Comparison of ENCODE assay signal across 2 cellular contexts in the genomic region with DNA sequence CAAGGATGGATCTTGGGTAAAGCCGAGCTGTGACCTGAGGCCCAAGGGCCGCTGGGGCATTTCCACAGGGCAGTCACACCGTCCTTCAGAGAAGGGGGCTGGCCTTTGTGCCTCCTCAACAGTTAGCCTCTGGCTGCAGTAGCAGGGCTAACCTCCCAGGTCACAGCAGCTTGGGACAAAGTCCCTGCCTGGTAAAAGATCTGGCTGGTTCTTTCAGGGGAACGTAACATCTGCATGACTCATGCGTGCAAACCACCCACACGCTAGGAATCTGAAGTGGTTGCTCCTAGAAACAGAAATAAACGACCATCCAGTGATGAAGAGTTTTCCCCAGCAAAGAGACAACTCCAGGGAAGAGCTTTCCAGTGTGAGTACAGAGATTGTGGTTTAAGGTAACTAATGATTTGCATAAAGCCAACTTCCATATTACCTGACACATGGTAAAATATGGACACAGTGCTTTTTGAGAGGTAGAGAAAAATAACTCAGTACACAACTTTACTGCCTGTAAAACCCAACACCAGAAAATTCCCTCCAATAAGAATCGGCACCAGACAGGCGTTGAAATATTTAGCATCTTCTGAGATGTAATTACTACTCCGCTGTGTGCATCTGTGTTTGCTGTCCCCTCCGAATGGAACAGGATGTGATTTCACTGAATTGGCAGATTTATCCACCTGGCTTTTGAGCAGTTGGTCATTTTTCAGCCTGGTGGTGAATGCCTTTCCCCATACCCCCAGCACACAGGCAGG.
TF ChIP-seq lines count a peak whose summit lies in the region.

No MANE protein-coding gene starts in this region.

TF ChIP-seq in K562, 482 proteins besides CTCF, POLR2A, EP300 and RAD21 (continued from another document and continues in another):
- TF ChIP-seq, protein P1, sequence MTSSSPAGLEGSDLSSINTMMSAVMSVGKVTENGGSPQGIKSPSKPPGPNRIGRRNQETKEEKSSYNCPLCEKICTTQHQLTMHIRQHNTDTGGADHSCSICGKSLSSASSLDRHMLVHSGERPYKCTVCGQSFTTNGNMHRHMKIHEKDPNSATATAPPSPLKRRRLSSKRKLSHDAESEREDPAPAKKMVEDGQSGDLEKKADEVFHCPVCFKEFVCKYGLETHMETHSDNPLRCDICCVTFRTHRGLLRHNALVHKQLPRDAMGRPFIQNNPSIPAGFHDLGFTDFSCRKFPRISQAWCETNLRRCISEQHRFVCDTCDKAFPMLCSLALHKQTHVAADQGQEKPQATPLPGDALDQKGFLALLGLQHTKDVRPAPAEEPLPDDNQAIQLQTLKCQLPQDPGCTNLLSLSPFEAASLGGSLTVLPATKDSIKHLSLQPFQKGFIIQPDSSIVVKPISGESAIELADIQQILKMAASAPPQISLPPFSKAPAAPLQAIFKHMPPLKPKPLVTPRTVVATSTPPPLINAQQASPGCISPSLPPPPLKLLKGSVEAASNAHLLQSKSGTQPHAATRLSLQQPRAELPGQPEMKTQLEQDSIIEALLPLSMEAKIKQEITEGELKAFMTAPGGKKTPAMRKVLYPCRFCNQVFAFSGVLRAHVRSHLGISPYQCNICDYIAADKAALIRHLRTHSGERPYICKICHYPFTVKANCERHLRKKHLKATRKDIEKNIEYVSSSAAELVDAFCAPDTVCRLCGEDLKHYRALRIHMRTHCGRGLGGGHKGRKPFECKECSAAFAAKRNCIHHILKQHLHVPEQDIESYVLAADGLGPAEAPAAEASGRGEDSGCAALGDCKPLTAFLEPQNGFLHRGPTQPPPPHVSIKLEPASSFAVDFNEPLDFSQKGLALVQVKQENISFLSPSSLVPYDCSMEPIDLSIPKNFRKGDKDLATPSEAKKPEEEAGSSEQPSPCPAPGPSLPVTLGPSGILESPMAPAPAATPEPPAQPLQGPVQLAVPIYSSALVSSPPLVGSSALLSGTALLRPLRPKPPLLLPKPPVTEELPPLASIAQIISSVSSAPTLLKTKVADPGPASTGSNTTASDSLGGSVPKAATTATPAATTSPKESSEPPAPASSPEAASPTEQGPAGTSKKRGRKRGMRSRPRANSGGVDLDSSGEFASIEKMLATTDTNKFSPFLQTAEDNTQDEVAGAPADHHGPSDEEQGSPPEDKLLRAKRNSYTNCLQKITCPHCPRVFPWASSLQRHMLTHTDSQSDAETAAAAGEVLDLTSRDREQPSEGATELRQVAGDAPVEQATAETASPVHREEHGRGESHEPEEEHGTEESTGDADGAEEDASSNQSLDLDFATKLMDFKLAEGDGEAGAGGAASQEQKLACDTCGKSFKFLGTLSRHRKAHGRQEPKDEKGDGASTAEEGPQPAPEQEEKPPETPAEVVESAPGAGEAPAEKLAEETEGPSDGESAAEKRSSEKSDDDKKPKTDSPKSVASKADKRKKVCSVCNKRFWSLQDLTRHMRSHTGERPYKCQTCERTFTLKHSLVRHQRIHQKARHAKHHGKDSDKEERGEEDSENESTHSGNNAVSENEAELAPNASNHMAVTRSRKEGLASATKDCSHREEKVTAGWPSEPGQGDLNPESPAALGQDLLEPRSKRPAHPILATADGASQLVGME (CRISPR knock-in tag; IDR thresholded peaks at IDR 0.05) = no peak
- TF ChIP-seq NFIC (IDR thresholded peaks at IDR 0.05) = no peak
- TF ChIP-seq ZC3H4 (CRISPR knock-in tag; IDR thresholded peaks at IDR 0.05; ENCODE audit: borderline replicate concordance) = no peak
- no peak for TF ChIP-seq HNRNPLL (IDR thresholded peaks at IDR 0.05; ENCODE audit: low read depth, low read length, poor library complexity, severe bottlenecking)
- TF ChIP-seq, protein P2, sequence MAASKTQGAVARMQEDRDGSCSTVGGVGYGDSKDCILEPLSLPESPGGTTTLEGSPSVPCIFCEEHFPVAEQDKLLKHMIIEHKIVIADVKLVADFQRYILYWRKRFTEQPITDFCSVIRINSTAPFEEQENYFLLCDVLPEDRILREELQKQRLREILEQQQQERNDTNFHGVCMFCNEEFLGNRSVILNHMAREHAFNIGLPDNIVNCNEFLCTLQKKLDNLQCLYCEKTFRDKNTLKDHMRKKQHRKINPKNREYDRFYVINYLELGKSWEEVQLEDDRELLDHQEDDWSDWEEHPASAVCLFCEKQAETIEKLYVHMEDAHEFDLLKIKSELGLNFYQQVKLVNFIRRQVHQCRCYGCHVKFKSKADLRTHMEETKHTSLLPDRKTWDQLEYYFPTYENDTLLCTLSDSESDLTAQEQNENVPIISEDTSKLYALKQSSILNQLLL (CRISPR knock-in tag; IDR thresholded peaks at IDR 0.05; ENCODE audit: borderline replicate concordance) = no peak
- TF ChIP-seq ZNF224 (CRISPR knock-in tag; IDR thresholded peaks at IDR 0.05) = no peak
- no peak for TF ChIP-seq ZNF717 (CRISPR knock-in tag; IDR thresholded peaks at IDR 0.05)
- TF ChIP-seq HDAC3 (IDR thresholded peaks at IDR 0.05; ENCODE audit: borderline replicate concordance, partially characterized antibody) = no peak
- no peak for TF ChIP-seq SMAD1 (IDR thresholded peaks at IDR 0.05; ENCODE audit: low read depth, low read length, partially characterized antibody)
- TF ChIP-seq SNIP1 (IDR thresholded peaks at IDR 0.05; ENCODE audit: low read depth) = no peak
- no peak for TF ChIP-seq SRSF7 (optimal IDR thresholded peaks at IDR 0.05; ENCODE audit: low read depth, low read length)
- TF ChIP-seq, protein P3, sequence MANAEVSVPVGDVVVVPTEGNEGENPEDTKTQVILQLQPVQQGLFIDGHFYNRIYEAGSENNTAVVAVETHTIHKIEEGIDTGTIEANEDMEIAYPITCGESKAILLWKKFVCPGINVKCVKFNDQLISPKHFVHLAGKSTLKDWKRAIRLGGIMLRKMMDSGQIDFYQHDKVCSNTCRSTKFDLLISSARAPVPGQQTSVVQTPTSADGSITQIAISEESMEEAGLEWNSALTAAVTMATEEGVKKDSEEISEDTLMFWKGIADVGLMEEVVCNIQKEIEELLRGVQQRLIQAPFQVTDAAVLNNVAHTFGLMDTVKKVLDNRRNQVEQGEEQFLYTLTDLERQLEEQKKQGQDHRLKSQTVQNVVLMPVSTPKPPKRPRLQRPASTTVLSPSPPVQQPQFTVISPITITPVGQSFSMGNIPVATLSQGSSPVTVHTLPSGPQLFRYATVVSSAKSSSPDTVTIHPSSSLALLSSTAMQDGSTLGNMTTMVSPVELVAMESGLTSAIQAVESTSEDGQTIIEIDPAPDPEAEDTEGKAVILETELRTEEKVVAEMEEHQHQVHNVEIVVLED (CRISPR knock-in tag; IDR thresholded peaks at IDR 0.05) = no peak
- TF ChIP-seq, protein P4, sequence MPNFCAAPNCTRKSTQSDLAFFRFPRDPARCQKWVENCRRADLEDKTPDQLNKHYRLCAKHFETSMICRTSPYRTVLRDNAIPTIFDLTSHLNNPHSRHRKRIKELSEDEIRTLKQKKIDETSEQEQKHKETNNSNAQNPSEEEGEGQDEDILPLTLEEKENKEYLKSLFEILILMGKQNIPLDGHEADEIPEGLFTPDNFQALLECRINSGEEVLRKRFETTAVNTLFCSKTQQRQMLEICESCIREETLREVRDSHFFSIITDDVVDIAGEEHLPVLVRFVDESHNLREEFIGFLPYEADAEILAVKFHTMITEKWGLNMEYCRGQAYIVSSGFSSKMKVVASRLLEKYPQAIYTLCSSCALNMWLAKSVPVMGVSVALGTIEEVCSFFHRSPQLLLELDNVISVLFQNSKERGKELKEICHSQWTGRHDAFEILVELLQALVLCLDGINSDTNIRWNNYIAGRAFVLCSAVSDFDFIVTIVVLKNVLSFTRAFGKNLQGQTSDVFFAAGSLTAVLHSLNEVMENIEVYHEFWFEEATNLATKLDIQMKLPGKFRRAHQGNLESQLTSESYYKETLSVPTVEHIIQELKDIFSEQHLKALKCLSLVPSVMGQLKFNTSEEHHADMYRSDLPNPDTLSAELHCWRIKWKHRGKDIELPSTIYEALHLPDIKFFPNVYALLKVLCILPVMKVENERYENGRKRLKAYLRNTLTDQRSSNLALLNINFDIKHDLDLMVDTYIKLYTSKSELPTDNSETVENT (CRISPR knock-in tag; IDR thresholded peaks at IDR 0.05) = no peak
- no peak for TF ChIP-seq MECOM (CRISPR knock-in tag; IDR thresholded peaks at IDR 0.05)
- TF ChIP-seq RHOXF2B (CRISPR knock-in tag; conservative IDR thresholded peaks at IDR 0.05) = no peak

TF ChIP-seq in GM23338, 12 proteins besides CTCF, POLR2A, EP300 and RAD21 (continued from another document):
- TF ChIP-seq, protein P5, sequence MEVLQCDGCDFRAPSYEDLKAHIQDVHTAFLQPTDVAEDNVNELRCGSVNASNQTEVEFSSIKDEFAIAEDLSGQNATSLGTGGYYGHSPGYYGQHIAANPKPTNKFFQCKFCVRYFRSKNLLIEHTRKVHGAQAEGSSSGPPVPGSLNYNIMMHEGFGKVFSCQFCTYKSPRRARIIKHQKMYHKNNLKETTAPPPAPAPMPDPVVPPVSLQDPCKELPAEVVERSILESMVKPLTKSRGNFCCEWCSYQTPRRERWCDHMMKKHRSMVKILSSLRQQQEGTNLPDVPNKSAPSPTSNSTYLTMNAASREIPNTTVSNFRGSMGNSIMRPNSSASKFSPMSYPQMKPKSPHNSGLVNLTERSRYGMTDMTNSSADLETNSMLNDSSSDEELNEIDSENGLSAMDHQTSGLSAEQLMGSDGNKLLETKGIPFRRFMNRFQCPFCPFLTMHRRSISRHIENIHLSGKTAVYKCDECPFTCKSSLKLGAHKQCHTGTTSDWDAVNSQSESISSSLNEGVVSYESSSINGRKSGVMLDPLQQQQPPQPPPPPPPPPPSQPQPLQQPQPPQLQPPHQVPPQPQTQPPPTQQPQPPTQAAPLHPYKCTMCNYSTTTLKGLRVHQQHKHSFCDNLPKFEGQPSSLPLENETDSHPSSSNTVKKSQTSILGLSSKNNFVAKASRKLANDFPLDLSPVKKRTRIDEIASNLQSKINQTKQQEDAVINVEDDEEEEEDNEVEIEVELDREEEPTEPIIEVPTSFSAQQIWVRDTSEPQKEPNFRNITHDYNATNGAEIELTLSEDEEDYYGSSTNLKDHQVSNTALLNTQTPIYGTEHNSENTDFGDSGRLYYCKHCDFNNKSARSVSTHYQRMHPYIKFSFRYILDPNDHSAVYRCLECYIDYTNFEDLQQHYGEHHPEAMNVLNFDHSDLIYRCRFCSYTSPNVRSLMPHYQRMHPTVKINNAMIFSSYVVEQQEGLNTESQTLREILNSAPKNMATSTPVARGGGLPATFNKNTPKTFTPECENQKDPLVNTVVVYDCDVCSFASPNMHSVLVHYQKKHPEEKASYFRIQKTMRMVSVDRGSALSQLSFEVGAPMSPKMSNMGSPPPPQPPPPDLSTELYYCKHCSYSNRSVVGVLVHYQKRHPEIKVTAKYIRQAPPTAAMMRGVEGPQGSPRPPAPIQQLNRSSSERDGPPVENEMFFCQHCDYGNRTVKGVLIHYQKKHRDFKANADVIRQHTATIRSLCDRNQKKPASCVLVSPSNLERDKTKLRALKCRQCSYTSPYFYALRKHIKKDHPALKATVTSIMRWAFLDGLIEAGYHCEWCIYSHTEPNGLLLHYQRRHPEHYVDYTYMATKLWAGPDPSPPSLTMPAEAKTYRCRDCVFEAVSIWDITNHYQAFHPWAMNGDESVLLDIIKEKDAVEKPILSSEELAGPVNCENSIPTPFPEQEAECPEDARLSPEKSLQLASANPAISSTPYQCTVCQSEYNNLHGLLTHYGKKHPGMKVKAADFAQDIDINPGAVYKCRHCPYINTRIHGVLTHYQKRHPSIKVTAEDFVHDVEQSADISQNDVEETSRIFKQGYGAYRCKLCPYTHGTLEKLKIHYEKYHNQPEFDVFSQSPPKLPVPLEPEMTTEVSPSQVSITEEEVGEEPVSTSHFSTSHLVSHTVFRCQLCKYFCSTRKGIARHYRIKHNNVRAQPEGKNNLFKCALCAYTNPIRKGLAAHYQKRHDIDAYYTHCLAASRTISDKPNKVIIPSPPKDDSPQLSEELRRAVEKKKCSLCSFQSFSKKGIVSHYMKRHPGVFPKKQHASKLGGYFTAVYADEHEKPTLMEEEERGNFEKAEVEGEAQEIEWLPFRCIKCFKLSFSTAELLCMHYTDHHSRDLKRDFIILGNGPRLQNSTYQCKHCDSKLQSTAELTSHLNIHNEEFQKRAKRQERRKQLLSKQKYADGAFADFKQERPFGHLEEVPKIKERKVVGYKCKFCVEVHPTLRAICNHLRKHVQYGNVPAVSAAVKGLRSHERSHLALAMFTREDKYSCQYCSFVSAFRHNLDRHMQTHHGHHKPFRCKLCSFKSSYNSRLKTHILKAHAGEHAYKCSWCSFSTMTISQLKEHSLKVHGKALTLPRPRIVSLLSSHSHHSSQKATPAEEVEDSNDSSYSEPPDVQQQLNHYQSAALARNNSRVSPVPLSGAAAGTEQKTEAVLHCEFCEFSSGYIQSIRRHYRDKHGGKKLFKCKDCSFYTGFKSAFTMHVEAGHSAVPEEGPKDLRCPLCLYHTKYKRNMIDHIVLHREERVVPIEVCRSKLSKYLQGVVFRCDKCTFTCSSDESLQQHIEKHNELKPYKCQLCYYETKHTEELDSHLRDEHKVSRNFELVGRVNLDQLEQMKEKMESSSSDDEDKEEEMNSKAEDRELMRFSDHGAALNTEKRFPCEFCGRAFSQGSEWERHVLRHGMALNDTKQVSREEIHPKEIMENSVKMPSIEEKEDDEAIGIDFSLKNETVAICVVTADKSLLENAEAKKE (CRISPR knock-in tag; IDR thresholded peaks at IDR 0.05) = no peak
- TF ChIP-seq NANOG (IDR thresholded peaks at IDR 0.05; ENCODE audit: borderline replicate concordance) = no peak
- no peak for TF ChIP-seq STAT1 (IDR thresholded peaks at IDR 0.05; ENCODE audit: unreplicated experiment)
- no peak for TF ChIP-seq ZNF114 (CRISPR knock-in tag; IDR thresholded peaks at IDR 0.05)
